Comparison of ENCODE assay signal across 17 cellular contexts in the genomic region with DNA sequence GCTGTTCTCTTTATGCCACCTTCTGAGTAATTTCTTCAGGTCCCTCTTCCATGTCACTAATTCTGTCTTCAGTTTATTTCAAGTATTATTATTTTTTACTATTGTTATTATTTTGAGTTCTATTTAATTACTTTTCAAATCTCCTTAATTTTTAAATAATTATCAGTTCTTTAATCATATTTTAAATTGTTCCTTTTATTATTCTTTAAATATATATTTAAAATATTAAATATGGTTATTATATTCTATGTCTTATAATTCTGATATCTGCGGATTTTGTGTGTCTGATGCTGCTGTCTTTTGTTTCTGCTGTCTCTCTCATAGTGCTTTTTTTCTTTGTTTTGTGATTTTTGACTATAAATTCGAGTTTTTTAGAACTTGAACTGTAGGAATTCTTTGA. TPM values are rescaled to one million over a fixed set of nuclear protein-coding genes. Genes with fewer than 3 reads are reported as not detected.
A peak's percentile ranks its signal among the peaks of the same experiment; 100 is the strongest.
DNase-seq lines count a peak whose midpoint lies in the region; ATAC-seq and TF ChIP-seq lines count a peak whose summit lies in the region.
"Had no signal": no experiment of that assay in that cellular context is flagged by ENCODE, and none has a peak within 500 bp of the region (broad histone marks: within the 10 kb centered on the region; RNA-seq: fewer than 3 reads in every experiment).

No MANE protein-coding gene starts in this region.

- CTCF ChIA-PET in activated CD8-positive, alpha-beta memory T cell treated with anti-CD3 and anti-CD28 coated beads, Interleukin-2, amount 10 ng/mL, durations not matched to agents 7 days and 5 days (lab: Charles Lee): interaction anchor here (0.8 kb wide), 1 partner anchor 64 kb away, joined by 3 read pairs; no protein-coding TSS in a partner anchor

- peak overlapping the region; percentile 39 for H3K9ac ChIP-seq in Loucy (ENCODE audit: low read depth, low read length, poor library complexity, severe bottlenecking)

- H3K27ac Mint-ChIP-seq in activated CD8-positive, alpha-beta memory T cell treated with anti-CD3 and anti-CD28 coated beads, Interleukin-2, amount 10 ng/mL, durations not matched to agents 7 days and 5 days: peak overlapping the region; percentile 74
- H3K27ac Mint-ChIP-seq in activated naive CD8-positive, alpha-beta T cell treated with anti-CD3 and anti-CD28 coated beads for 36 hours: peak overlapping the region; percentile 7
- peak overlapping the region in 1 of 3 experiments; percentile 43 for H3K27ac Mint-ChIP-seq in nephron

- peaks cover 50% of the 10 kb centered on the region for H3K4me1 ChIP-seq in Loucy (ENCODE audit: insufficient read depth, low read length, poor library complexity, severe bottlenecking)

- peak overlapping the region; percentile 33 for H3K4me3 Mint-ChIP-seq in activated CD8-positive, alpha-beta memory T cell treated with anti-CD3 and anti-CD28 coated beads, Interleukin-2, amount 10 ng/mL, durations not matched to agents 7 days and 5 days
- H3K4me3 Mint-ChIP-seq in activated naive CD8-positive, alpha-beta T cell treated with anti-CD3 and anti-CD28 coated beads for 36 hours: no peak overlapping the region
- H3K4me3 Mint-ChIP-seq in nephron: peak overlapping the region; percentile 73 to 83 (median 77)

- no peaks in the 10 kb centered on the region; the same call in 1 of the 2 replicates for H3K36me3 ChIP-seq in Loucy (ENCODE audit: insufficient read depth, low read length)
- H3K36me3 ChIP-seq: left lung had no signal

- ATAC-seq in activated CD8-positive, alpha-beta memory T cell treated with anti-CD3 and anti-CD28 coated beads, Interleukin-2, amount 10 ng/mL, durations not matched to agents 7 days and 5 days: no peak
- ATAC-seq: left lung, Panc1 had no signal

- H4K20me1 ChIP-seq in Loucy (ENCODE audit: insufficient read depth, low read length, poor library complexity, severe bottlenecking): peaks cover 8% of the 10 kb centered on the region

- H3K4me3 ChIP-seq in Loucy (ENCODE audit: low read length, poor library complexity, severe bottlenecking): peak overlapping the region; percentile 93
- H3K4me3 ChIP-seq: left lung, thoracic aorta had no signal

- no peak overlapping the region for H2AFZ ChIP-seq in Loucy (ENCODE audit: low read length)

- no peak for DNase-seq in activated CD8-positive, alpha-beta memory T cell treated with anti-CD3 and anti-CD28 coated beads, Interleukin-2, amount 10 ng/mL, durations not matched to agents 7 days and 5 days
- DNase-seq in activated CD8-positive, alpha-beta memory T cell treated with anti-CD3 and anti-CD28 coated beads for 24 hours: no peak
- DNase-seq in activated naive CD8-positive, alpha-beta T cell treated with anti-CD3 and anti-CD28 coated beads for 36 hours: no peak
- DNase-seq in cerebellum (ENCODE audit: low spot score): no peak
- DNase-seq in SW480 (ENCODE audit: low spot score): no peak
- no peak for DNase-seq in NAMALWA (ENCODE audit: low spot score)
- DNase-seq: activated CD4-positive, CD25-positive, alpha-beta regulatory T cell; effector memory CD4-positive, alpha-beta T cell; left lung; NCI-H1930; NCI-H524 treated with DMSO at 0.1 percent for 48 hours; retina had no signal

- H3K4me2 ChIP-seq in Loucy (ENCODE audit: low read depth, low read length, poor library complexity, severe bottlenecking): peak overlapping the region; percentile 84

- no peaks in the 10 kb centered on the region for H3K9me3 ChIP-seq in Loucy (ENCODE audit: insufficient read depth, low read depth, low read length)
- H3K9me3 ChIP-seq: left lung, thoracic aorta had no signal

- no peaks in the 10 kb centered on the region for H3K9me2 ChIP-seq in Loucy (replicated peaks; ENCODE audit: low read depth, low read length)

- H3K4me1 Mint-ChIP-seq in activated CD8-positive, alpha-beta memory T cell treated with anti-CD3 and anti-CD28 coated beads, Interleukin-2, amount 10 ng/mL, durations not matched to agents 7 days and 5 days: peaks cover 53% of the 10 kb centered on the region
- peaks cover 38% of the 10 kb centered on the region for H3K4me1 Mint-ChIP-seq in activated naive CD8-positive, alpha-beta T cell treated with anti-CD3 and anti-CD28 coated beads for 36 hours
- peaks cover 48% of the 10 kb centered on the region for H3K4me1 Mint-ChIP-seq in nephron

- no peaks in the 10 kb centered on the region for H3K27me3 Mint-ChIP-seq in activated CD8-positive, alpha-beta memory T cell treated with anti-CD3 and anti-CD28 coated beads, Interleukin-2, amount 10 ng/mL, durations not matched to agents 7 days and 5 days
- H3K27me3 Mint-ChIP-seq in activated naive CD8-positive, alpha-beta T cell treated with anti-CD3 and anti-CD28 coated beads for 36 hours: no peaks in the 10 kb centered on the region
- peaks cover 11% of the 10 kb centered on the region for H3K27me3 Mint-ChIP-seq in nephron (ENCODE audit: low read depth)

- H3F3A ChIP-seq in Loucy (ENCODE audit: low read depth): no peaks in the 10 kb centered on the region

- H3K9me3 Mint-ChIP-seq in activated CD8-positive, alpha-beta memory T cell treated with anti-CD3 and anti-CD28 coated beads, Interleukin-2, amount 10 ng/mL, durations not matched to agents 7 days and 5 days (ENCODE audit: low read depth): no peaks in the 10 kb centered on the region
- H3K9me3 Mint-ChIP-seq in activated naive CD8-positive, alpha-beta T cell treated with anti-CD3 and anti-CD28 coated beads for 36 hours: peaks cover 4% of the 10 kb centered on the region
- H3K9me3 Mint-ChIP-seq in nephron: no peaks in the 10 kb centered on the region

- no peak for TF ChIP-seq CTCF in Loucy (conservative IDR thresholded peaks at IDR 0.05; ENCODE audit: low read length)
- TF ChIP-seq CTCF in nephron (IDR thresholded peaks at IDR 0.05; ENCODE audit: unreplicated experiment in 3 of 3): no peak

- H3K79me2 ChIP-seq in Loucy (ENCODE audit: insufficient read depth, low read length): peaks cover 69% of the 10 kb centered on the region

- peaks cover 33% of the 10 kb centered on the region for H3K36me3 Mint-ChIP-seq in activated CD8-positive, alpha-beta memory T cell treated with anti-CD3 and anti-CD28 coated beads, Interleukin-2, amount 10 ng/mL, durations not matched to agents 7 days and 5 days
- peaks cover 26% of the 10 kb centered on the region for H3K36me3 Mint-ChIP-seq in activated naive CD8-positive, alpha-beta T cell treated with anti-CD3 and anti-CD28 coated beads for 36 hours
- peaks cover 21% of the 10 kb centered on the region for H3K36me3 Mint-ChIP-seq in nephron (ENCODE audit: low read depth)

- no peaks in the 10 kb centered on the region for H3K27me3 ChIP-seq in Loucy (ENCODE audit: insufficient read depth, low read length, poor library complexity, severe bottlenecking)
- H3K27me3 ChIP-seq: left lung had no signal

RNA-seq across cellular contexts. Expression of a gene that starts 2.2 kb away (rescaled TPM):
- 10 to 100 TPM; 49.6 to 53.8 TPM for total RNA-seq in activated CD8-positive, alpha-beta memory T cell treated with anti-CD3 and anti-CD28 coated beads, Interleukin-2, amount 10 ng/mL, durations not matched to agents 7 days and 5 days
- total RNA-seq in activated naive CD8-positive, alpha-beta T cell treated with anti-CD3 and anti-CD28 coated beads for 36 hours: 10 to 100 TPM; 45.3 to 50.6 TPM
- total RNA-seq in cerebellum: 13.1 TPM

RNA-seq across cellular contexts. Expression of a gene that starts 3.7 kb away (rescaled TPM):
- 10 to 100 TPM; 49.5 to 50.4 TPM for total RNA-seq in activated CD8-positive, alpha-beta memory T cell treated with anti-CD3 and anti-CD28 coated beads, Interleukin-2, amount 10 ng/mL, durations not matched to agents 7 days and 5 days
- 10 to 100 TPM; 37.4 to 39.8 TPM for total RNA-seq in activated naive CD8-positive, alpha-beta T cell treated with anti-CD3 and anti-CD28 coated beads for 36 hours
- total RNA-seq in cerebellum: 15.2 TPM

RNA-seq across cellular contexts. Expression of a gene that starts 12.3 kb away (rescaled TPM):
- not detected for total RNA-seq in activated CD8-positive, alpha-beta memory T cell treated with anti-CD3 and anti-CD28 coated beads, Interleukin-2, amount 10 ng/mL, durations not matched to agents 7 days and 5 days
- total RNA-seq in activated naive CD8-positive, alpha-beta T cell treated with anti-CD3 and anti-CD28 coated beads for 36 hours: not detected
- 0.18 TPM for total RNA-seq in cerebellum
- total RNA-seq: myocyte, thoracic aorta had no signal

RNA-seq across cellular contexts. Expression of a gene that starts 49.6 kb away (rescaled TPM):
- total RNA-seq in activated CD8-positive, alpha-beta memory T cell treated with anti-CD3 and anti-CD28 coated beads, Interleukin-2, amount 10 ng/mL, durations not matched to agents 7 days and 5 days: not detected
- not detected for total RNA-seq in activated naive CD8-positive, alpha-beta T cell treated with anti-CD3 and anti-CD28 coated beads for 36 hours
- not detected for total RNA-seq in cerebellum
- total RNA-seq: myocyte had no signal
